ENCODE assay signal across 15 cellular contexts in the genomic region with DNA sequence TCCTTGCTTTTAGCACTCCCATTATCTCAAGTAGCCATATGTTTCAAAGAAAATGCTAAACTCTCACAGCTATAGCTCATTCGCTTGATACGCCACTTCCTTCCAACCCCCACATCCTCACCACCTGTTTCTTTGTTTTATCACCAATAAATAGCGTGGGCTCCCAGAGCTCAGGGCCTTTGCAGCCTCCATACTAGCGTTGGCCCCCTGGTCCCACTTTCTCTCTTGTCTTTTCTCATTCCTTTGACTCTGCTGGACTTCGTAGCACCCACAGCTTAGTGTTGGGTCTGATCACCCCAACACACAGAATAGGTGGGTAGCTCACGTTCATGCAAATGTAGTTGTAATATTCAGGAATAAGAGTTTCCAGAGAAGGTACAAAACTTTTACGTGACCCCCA. TPM values are rescaled to one million over a fixed set of nuclear protein-coding genes. Genes with fewer than 3 reads are reported as not detected.
DNase-seq lines count a peak whose midpoint lies in the region; ATAC-seq and TF ChIP-seq lines count a peak whose summit lies in the region.
"Had no signal": no experiment of that assay in that cellular context is flagged by ENCODE, and none has a peak within 500 bp of the region (broad histone marks: within the 10 kb centered on the region; RNA-seq: fewer than 3 reads in every experiment).

No MANE protein-coding gene starts in this region.

- H3K79me2 ChIP-seq in HCT116 (ENCODE audit: insufficient read depth, low read length) (peaks cover 1% of the 10 kb centered on the region; the same call in 1 of the 2 replicates), OCI-LY7 (ENCODE audit: insufficient read depth, low read depth, low read length) (peaks cover 4% of the 10 kb centered on the region; the same call in 1 of the 2 replicates)

- H3K9me3 ChIP-seq in HCT116 (ENCODE audit: control insufficient read depth in 1 of 2, insufficient read depth in 1 of 2, low read depth in 1 of 2, low read length in 2 of 2) (peaks cover 10 to 15% of the 10 kb centered on the region in 2 experiments; a peak in 1 of 4 replicates), OCI-LY7 (ENCODE audit: low read length) (peaks cover 26% of the 10 kb centered on the region; the same call in 1 of the 2 replicates), mesenchymal stem cell (ENCODE audit: control insufficient read depth, low read length) (peaks cover 43% of the 10 kb centered on the region)

- no peak overlapping the region for H4K8ac ChIP-seq in mesenchymal stem cell (ENCODE audit: low read length)

- H3K36me3 ChIP-seq in HCT116 (ENCODE audit: control insufficient read depth in 1 of 2, insufficient read depth in 2 of 2, low read length in 2 of 2) (no peaks in the 10 kb centered on the region), OCI-LY7 (ENCODE audit: insufficient read depth, low read length) (no peaks in the 10 kb centered on the region; the same call in 1 of the 2 replicates), mesenchymal stem cell (ENCODE audit: control insufficient read depth in 1 of 2, insufficient read depth in 2 of 2, low read depth in 1 of 2, low read length in 2 of 2) (no peaks in the 10 kb centered on the region)
- H3K36me3 ChIP-seq: BLaER1 treated with 17β-estradiol and CSF1 and Interleukin-3, amounts not matched to agents 10 nM and 100 nM had no signal

- RAD21 ChIA-PET in HCT116 (lab: Charles Lee; ENCODE audit: low non-redundant PET in 1 of 2, low total read pairs in 2 of 2, uncharacterized antibody in 2 of 2, unreplicated experiment in 2 of 2) = no interaction called here

- DNase-seq in NCI-H2171 treated with DMSO at 0.1 percent for 48 hours (lab: John Stamatoyannopoulos, UW) (peak; percentile 20), NCI-H2171 (lab: John Stamatoyannopoulos, UW) (no peak), HCT116 (ENCODE audit: low read depth, low spot score) (no peak), OCI-LY7 (ENCODE audit: low spot score) (peak; percentile 10), mesenchymal stem cell (peak; percentile 2), hepatic stellate cell (ENCODE audit: low spot score) (no peak)
- DNase-seq: Caco-2; CD4-positive, CD25-positive, alpha-beta regulatory T cell; DMS79; GF-D8; H9 had no signal

- no peaks in the 10 kb centered on the region for H3K27me3 ChIP-seq in HCT116 (ENCODE audit: insufficient read depth, low read length)
- H3K27me3 ChIP-seq in mesenchymal stem cell (ENCODE audit: control insufficient read depth in 1 of 2, insufficient read depth in 1 of 2, low read length in 2 of 2) = peaks cover 0 to 4% of the 10 kb centered on the region in 2 experiments
- H3K27me3 ChIP-seq: BLaER1 treated with 17β-estradiol and CSF1 and Interleukin-3, amounts not matched to agents 10 nM and 100 nM had no signal

- no peak overlapping the region for H3K14ac ChIP-seq in mesenchymal stem cell (ENCODE audit: low read length in 2 of 2)

- H3K9ac ChIP-seq in HCT116 (ENCODE audit: low read length) = no peak overlapping the region
- no peak overlapping the region for H3K9ac ChIP-seq in mesenchymal stem cell (ENCODE audit: low read length)
- H3K9ac ChIP-seq: BLaER1 treated with 17β-estradiol and CSF1 and Interleukin-3, amounts not matched to agents 10 nM and 100 nM; KMS-11 had no signal

- H3K4me2 ChIP-seq in HCT116 (ENCODE audit: low read length) (no peak overlapping the region), OCI-LY7 (ENCODE audit: low read length) (no peak overlapping the region), mesenchymal stem cell (ENCODE audit: low read length, poor library complexity, severe bottlenecking) (no peak overlapping the region)
- H3K4me2 ChIP-seq: BLaER1 treated with 17β-estradiol and CSF1 and Interleukin-3, amounts not matched to agents 10 nM and 100 nM; KMS-11 had no signal

- POLR2A ChIA-PET in HCT116 (lab: Charles Lee) = no interaction called here
- POLR2A ChIA-PET in OCI-LY7 (lab: Charles Lee) = no interaction called here

- H3K27ac ChIP-seq in HCT116 (ENCODE audit: low read depth, low read length) = no peak overlapping the region
- H3K27ac ChIP-seq in OCI-LY7 (ENCODE audit: low read depth, low read length, poor library complexity, severe bottlenecking) = no peak overlapping the region
- no peak overlapping the region for H3K27ac ChIP-seq in mesenchymal stem cell (ENCODE audit: low read length, poor library complexity, severe bottlenecking)
- H3K27ac ChIP-seq: BLaER1 treated with 17β-estradiol and CSF1 and Interleukin-3, amounts not matched to agents 10 nM and 100 nM; KMS-11 had no signal

- no peak overlapping the region for H2BK12ac ChIP-seq in mesenchymal stem cell (ENCODE audit: low read length in 2 of 2)

- H4K20me1 ChIP-seq in HCT116 (ENCODE audit: insufficient read depth) (no peaks in the 10 kb centered on the region), OCI-LY7 (ENCODE audit: insufficient read depth, low read length) (no peaks in the 10 kb centered on the region)
- H4K20me1 ChIP-seq: BLaER1 treated with 17β-estradiol and CSF1 and Interleukin-3, amounts not matched to agents 10 nM and 100 nM had no signal

- ATAC-seq in HCT116 (no peak), GM21528 (IDR thresholded peaks at IDR 0.05; ENCODE audit: low FRiP score, unreplicated experiment) (no peak), GM21390 (IDR thresholded peaks at IDR 0.05; ENCODE audit: unreplicated experiment) (no peak)

- H2AFZ ChIP-seq in HCT116 (ENCODE audit: low read depth, low read length, poor library complexity, severe bottlenecking) (no peak overlapping the region), OCI-LY7 (ENCODE audit: low read length) (no peak overlapping the region), mesenchymal stem cell (ENCODE audit: low read depth, low read length) (no peak overlapping the region)

- CTCF ChIA-PET in HCT116 (lab: Charles Lee) (no interaction called here), OCI-LY7 (lab: Charles Lee; ENCODE audit: unreplicated experiment) (no interaction called here)

- no peak overlapping the region for H3K18ac ChIP-seq in mesenchymal stem cell (ENCODE audit: low read depth in 1 of 2, low read length in 2 of 2)

- H3K23ac ChIP-seq in mesenchymal stem cell (ENCODE audit: low read length in 2 of 2) = no peak overlapping the region

- H2AK5ac ChIP-seq in mesenchymal stem cell (ENCODE audit: low read length, severe bottlenecking) = no peak overlapping the region

- H2BK15ac ChIP-seq in mesenchymal stem cell (ENCODE audit: low read depth, poor library complexity, severe bottlenecking) = no peak overlapping the region

- 79% methylated on average over 6 of the region's 7 CpGs for WGBS in mesenchymal stem cell

- H3K4me1 ChIP-seq in HCT116 (ENCODE audit: control insufficient read depth in 1 of 2, insufficient read depth in 2 of 2, low read length in 2 of 2) (peaks cover 0 to 10% of the 10 kb centered on the region in 2 experiments; a peak in 2 of 4 replicates), OCI-LY7 (ENCODE audit: insufficient read depth, low read length, poor library complexity, severe bottlenecking) (peaks cover 7% of the 10 kb centered on the region), mesenchymal stem cell (ENCODE audit: control insufficient read depth, insufficient read depth, low read depth, low read length) (peaks cover 8% of the 10 kb centered on the region)

- H3K4ac ChIP-seq in mesenchymal stem cell (ENCODE audit: low read depth in 1 of 2, low read length in 2 of 2) = no peak overlapping the region

- TF ChIP-seq CTCF in HCT116 (IDR thresholded peaks at IDR 0.05 in 2 of 3, conservative IDR thresholded peaks at IDR 0.05 in 1 of 3; ENCODE audit: borderline replicate concordance in 1 of 3, insufficient read depth in 1 of 3, low read depth in 2 of 3, low read length in 2 of 3) (no peak), OCI-LY7 (conservative IDR thresholded peaks at IDR 0.05; ENCODE audit: low read length) (no peak)

- H3K4me3 ChIP-seq in HCT116 (replicated peaks in 1 of 2; ENCODE audit: low read depth in 1 of 2, low read length in 2 of 2) = no peak overlapping the region
- no peak overlapping the region for H3K4me3 ChIP-seq in OCI-LY7 (ENCODE audit: low read depth, low read length, poor library complexity, severe bottlenecking)
- H3K4me3 ChIP-seq in mesenchymal stem cell (ENCODE audit: insufficient read depth in 1 of 2, low read depth in 1 of 2, low read length in 2 of 2) = no peak overlapping the region

- H2BK5ac ChIP-seq in mesenchymal stem cell (ENCODE audit: low read depth, low read length, poor library complexity, severe bottlenecking) = no peak overlapping the region

- intact Hi-C loops in HCT116 (cut with micrococcal nuclease) = no loop called here
- intact Hi-C loops in OCI-LY7 (cut with micrococcal nuclease; ENCODE audit: unreplicated experiment) = no loop called here

- H4K91ac ChIP-seq in mesenchymal stem cell (ENCODE audit: low read length) = no peak overlapping the region

- BruUV-seq in HCT116 (replicated peaks; lab: Mats Ljungman, UMichigan) (no TSS peak), OCI-LY7 (replicated peaks; lab: Mats Ljungman, UMichigan) (no TSS peak)

- no peak for TF ChIP-seq RAD21 in HCT116 (IDR thresholded peaks at IDR 0.05; ENCODE audit: low read depth)

- no peak overlapping the region for H2BK120ac ChIP-seq in mesenchymal stem cell (ENCODE audit: low read depth, low read length)

- H3K9me2 ChIP-seq in HCT116 (ENCODE audit: insufficient read depth) (no peaks in the 10 kb centered on the region), OCI-LY7 (ENCODE audit: insufficient read depth, low read length) (no peaks in the 10 kb centered on the region)

- H3K79me1 ChIP-seq in mesenchymal stem cell (replicated peaks; ENCODE audit: low read length, poor library complexity, severe bottlenecking) = peaks cover 4% of the 10 kb centered on the region

- TF ChIP-seq POLR2A in HCT116 (IDR thresholded peaks at IDR 0.05; ENCODE audit: borderline replicate concordance, extremely low read depth, insufficient read depth, insufficient read length) = no peak

TF ChIP-seq in HCT116, 20 proteins besides CTCF, POLR2A, EP300 and RAD21:
- TF ChIP-seq CBX3 (IDR thresholded peaks at IDR 0.05; ENCODE audit: low read depth) (peak; percentile 91), FOSL1 (IDR thresholded peaks at IDR 0.05; ENCODE audit: low read depth) (no peak)

RNA-seq across cellular contexts. Expression of gene GPD1L, which starts 4.1 kb away (rescaled TPM):
- total RNA-seq in HCT116 (2021; ENCODE audit: unreplicated experiment) (21.9 TPM), OCI-LY7 (2022) (29.2 and 34.6 TPM in 2 replicates)
- polyA plus RNA-seq in HCT116 (2012) = 7.6 and 9.1 TPM in 2 replicates
- 27.5 and 30.4 TPM in 2 replicates for total RNA-seq in OCI-LY7 (2014; rRNA removed; shearing (Covaris generic))
- 4.4 TPM for polyA plus RNA-seq in mesenchymal stem cell (2013, experiment 1 of 2)
- polyA plus RNA-seq in mesenchymal stem cell (2013, experiment 2 of 2) = 4.5 TPM

Comparison
In these comparisons a context has a peak if more than half of its experiments do, and no peak if none do; other contexts are left out.
1. DNase-seq: peak in NCI-H2171 treated with DMSO at 0.1 percent for 48 hours (single experiment), OCI-LY7 (single experiment) and mesenchymal stem cell (single experiment); none in NCI-H2171 (single experiment), HCT116 (single experiment) and hepatic stellate cell (single experiment).